Comparison of ENCODE assay signal across 26 cellular contexts in genomic region chr2:220940646-220941045, GRCh38.
DNase-seq lines count a peak whose midpoint lies in the region; ATAC-seq, FAIRE-seq and TF ChIP-seq lines count a peak whose summit lies in the region.
"Had no signal": no experiment of that assay in that cellular context is flagged by ENCODE, and none has a peak within 500 bp of the region (broad histone marks: within the 10 kb centered on the region; RNA-seq: fewer than 3 reads in every experiment).

No MANE protein-coding gene starts in this region.

- no peak overlapping the region for H3K4me2 ChIP-seq in H1 (ENCODE audit: insufficient read depth in 1 of 2, low read depth in 2 of 2, low read length in 2 of 2)
- H3K4me2 ChIP-seq: A549; BLaER1 treated with 17β-estradiol and CSF1 and Interleukin-3, amounts not matched to agents 10 nM and 100 nM had no signal

- no peak for TF ChIP-seq EP300 in H1 (IDR thresholded peaks at IDR 0.05; ENCODE audit: borderline replicate concordance in 1 of 2, low read depth in 2 of 2, low read length in 2 of 2)

- H3K27me3 Mint-ChIP-seq in activated CD4-positive, alpha-beta T cell treated with anti-CD3 and anti-CD28 coated beads, Interleukin-2, amount 10 ng/mL, durations not matched to agents 24 days and 14 days: no peaks in the 10 kb centered on the region
- H3K27me3 Mint-ChIP-seq: CD8-positive, alpha-beta memory T cell had no signal

- H4K91ac ChIP-seq in H1 (replicated peaks; ENCODE audit: insufficient read length, low read length): no peak overlapping the region

- no peak overlapping the region for H3K56ac ChIP-seq in H1 (replicated peaks; ENCODE audit: insufficient read length, low read depth, low read length)

- H3K9ac ChIP-seq in H1 (replicated peaks in 1 of 4; ENCODE audit: extremely low read depth in 1 of 4, low read depth in 3 of 4, low read length in 3 of 4): no peak overlapping the region
- H3K9ac ChIP-seq: BLaER1 treated with 17β-estradiol and CSF1 and Interleukin-3, amounts not matched to agents 10 nM and 100 nM had no signal

- POLR2A ChIA-PET in H1 (lab: Charles Lee; ENCODE audit: partially characterized antibody): interaction anchor here (0.6 to 0.9 kb wide), 2 partner anchors 8 to 197 kb away, joined by 3 read pairs; no protein-coding TSS in a partner anchor

- H3K4me1 ChIP-seq in H1 (replicated peaks in 1 of 4; ENCODE audit: control insufficient read depth in 3 of 4, insufficient read depth in 4 of 4, low read length in 3 of 4) (no peaks in the 10 kb centered on the region; a peak in 1 of 7 replicates), thyroid gland (peaks cover 0 to 11% of the 10 kb centered on the region in 2 donors)
- H3K4me1 ChIP-seq: A549; BE2C; BLaER1 treated with 17β-estradiol and CSF1 and Interleukin-3, amounts not matched to agents 10 nM and 100 nM had no signal

- no peak overlapping the region for H2BK120ac ChIP-seq in H1 (replicated peaks; ENCODE audit: low read depth, low read length)

- FAIRE-seq in H1 (lab: Jason Lieb, UNC): no peak
- FAIRE-seq: A549, D721Med, GM12891, GM18507 had no signal

- no peaks in the 10 kb centered on the region for H3K9me3 Mint-ChIP-seq in activated CD4-positive, alpha-beta T cell treated with anti-CD3 and anti-CD28 coated beads, Interleukin-2, amount 10 ng/mL, durations not matched to agents 24 days and 14 days
- H3K9me3 Mint-ChIP-seq: CD4-positive, alpha-beta T cell had no signal

- peaks cover 2% of the 10 kb centered on the region; the same call in 1 of the 2 replicates for H3K23me2 ChIP-seq in H1 (ENCODE audit: low read depth, low read length)

- TF ChIP-seq RAD21 in H1 (IDR thresholded peaks at IDR 0.05 in 1 of 2, conservative IDR thresholded peaks at IDR 0.05 in 1 of 2; ENCODE audit: low read depth in 2 of 2, low read length in 2 of 2): no peak

- no peak overlapping the region for H3K4me3 ChIP-seq in H1 (ENCODE audit: extremely low read depth in 1 of 4, insufficient read depth in 2 of 4, low read depth in 3 of 4, low read length in 4 of 4)
- no peak overlapping the region for H3K4me3 ChIP-seq in thyroid gland (replicated peaks in 1 of 3)
- H3K4me3 ChIP-seq: A549; BLaER1 treated with 17β-estradiol and CSF1 and Interleukin-3, amounts not matched to agents 10 nM and 100 nM had no signal

- H3K4me1 Mint-ChIP-seq in activated CD4-positive, alpha-beta T cell treated with anti-CD3 and anti-CD28 coated beads, Interleukin-2, amount 10 ng/mL, durations not matched to agents 24 days and 14 days: no peaks in the 10 kb centered on the region
- H3K4me1 Mint-ChIP-seq: CD14-positive monocyte; CD8-positive, alpha-beta memory T cell had no signal

- H3K27ac ChIP-seq in H1 (ENCODE audit: low read depth, low read length) (no peak overlapping the region), thyroid gland (no peak overlapping the region)
- H3K27ac ChIP-seq: A549; BLaER1 treated with 17β-estradiol and CSF1 and Interleukin-3, amounts not matched to agents 10 nM and 100 nM had no signal

- TF ChIP-seq CTCF in H1 (IDR thresholded peaks at IDR 0.05; ENCODE audit: control extremely low read depth in 1 of 3, insufficient read depth in 1 of 3, low read depth in 1 of 3, low read length in 3 of 3): no peak
- TF ChIP-seq CTCF in thyroid gland (IDR thresholded peaks at IDR 0.05): no peak

- peak overlapping the region; percentile 46; the same call in 1 of the 2 replicates for H4K8ac ChIP-seq in H1 (ENCODE audit: extremely low read depth, insufficient read depth, low read length)

- no peak overlapping the region for H2BK5ac ChIP-seq in H1 (ENCODE audit: low read depth, low read length)

- ATAC-seq in GM18519 (IDR thresholded peaks at IDR 0.05; ENCODE audit: low FRiP score, unreplicated experiment): no peak
- ATAC-seq: A549 had no signal

- H2BK15ac ChIP-seq in H1 (ENCODE audit: low read length): no peak overlapping the region

- no peak overlapping the region for H2AK5ac ChIP-seq in H1 (ENCODE audit: low read depth, low read length)

- no peak overlapping the region for H3K23ac ChIP-seq in H1 (ENCODE audit: insufficient read length)

- H3K36me3 ChIP-seq in H1 (ENCODE audit: control insufficient read depth in 2 of 4, insufficient read depth in 4 of 4, low read length in 3 of 4) (no peaks in the 10 kb centered on the region; a peak in 1 of 8 replicates), thyroid gland (no peaks in the 10 kb centered on the region)
- H3K36me3 ChIP-seq: BE2C; BLaER1 treated with 17β-estradiol and CSF1 and Interleukin-3, amounts not matched to agents 10 nM and 100 nM had no signal

- no peaks in the 10 kb centered on the region for H4K20me1 ChIP-seq in H1 (replicated peaks in 1 of 2; ENCODE audit: control insufficient read depth in 1 of 2, insufficient read depth in 2 of 2, low read length in 2 of 2)
- H4K20me1 ChIP-seq: BLaER1 treated with 17β-estradiol and CSF1 and Interleukin-3, amounts not matched to agents 10 nM and 100 nM had no signal

- DNase-seq in activated CD4-positive, alpha-beta T cell treated with anti-CD3 and anti-CD28 coated beads, Interleukin-2, amount 10 ng/mL, durations not matched to agents 24 days and 14 days: peak; percentile 40
- DNase-seq in activated CD4-positive, alpha-beta T cell treated with anti-CD3 and anti-CD28 coated beads, Interleukin-2, amount 50 U/mL, for 48 hours: no peak
- DNase-seq in NCI-H748 (lab: John Stamatoyannopoulos, UW; ENCODE audit: unreplicated experiment) (peak; percentile 85), H1 (ENCODE audit: low read depth in 1 of 2, low spot score in 2 of 2) (no peak), thyroid gland (peak; percentile 53 to 63), GM03348 (ENCODE audit: low spot score) (no peak)
- DNase-seq: 8988T; ACHN; AML-193; BE2C; CD4-positive, alpha-beta T cell; CD8-positive, alpha-beta memory T cell; DMS 273 treated with DMSO at 0.1 percent for 48 hours; DMS79; EL; GDM1; GOT3; H7; HCEC 1CT had no signal

- H3K14ac ChIP-seq in H1 (ENCODE audit: insufficient read length): no peak overlapping the region

- 93% methylated on average over 11 of the region's 11 CpGs; no CpG with 5 or more reads in 1 of the 2 experiments for WGBS in H1 (ENCODE audit: extremely low coverage in 1 of 2, insufficient coverage in 1 of 2, insufficient read length in 1 of 2, insufficient replicate concordance in 2 of 2, low coverage in 1 of 2, low lambda C conversion rate in 2 of 2, missing lambda C conversion rate in 1 of 2), 2 experiments
- 42 to 64% methylated on average over 9 to 10 of the region's 11 CpGs for WGBS in thyroid gland, 2 donors

- no peak for TF ChIP-seq POLR2A in H1 (IDR thresholded peaks at IDR 0.05; ENCODE audit: control extremely low read depth in 1 of 2, low read depth in 2 of 2, low read length in 2 of 2)
- TF ChIP-seq POLR2A in thyroid gland (IDR thresholded peaks at IDR 0.05): no peak

- no peak overlapping the region for H4K5ac ChIP-seq in H1 (ENCODE audit: insufficient read length, low read depth, low read length)

- H3K18ac ChIP-seq in H1 (ENCODE audit: extremely low read depth, low read length): no peak overlapping the region

- H3K9me3 ChIP-seq in H1 (ENCODE audit: insufficient read depth in 2 of 2, low read depth in 1 of 2, low read length in 1 of 2): peaks cover 2 to 6% of the 10 kb centered on the region in 2 experiments; a peak in 2 of 4 replicates
- H3K9me3 ChIP-seq in thyroid gland: no peaks in the 10 kb centered on the region
- H3K9me3 ChIP-seq: A549; BE2C; BLaER1 treated with 17β-estradiol and CSF1 and Interleukin-3, amounts not matched to agents 10 nM and 100 nM had no signal

- H3K4me3 Mint-ChIP-seq in activated CD4-positive, alpha-beta T cell treated with anti-CD3 and anti-CD28 coated beads, Interleukin-2, amount 10 ng/mL, durations not matched to agents 24 days and 14 days: no peak overlapping the region
- H3K4me3 Mint-ChIP-seq: CD14-positive monocyte; CD4-positive, alpha-beta T cell; CD8-positive, alpha-beta memory T cell had no signal

- H2BK20ac ChIP-seq in H1 (ENCODE audit: low read length): no peak overlapping the region

- no peaks in the 10 kb centered on the region for H3K79me1 ChIP-seq in H1 (ENCODE audit: low read depth, low read length)

- intact Hi-C loops in activated CD4-positive, alpha-beta T cell treated with anti-CD3 and anti-CD28 coated beads, Interleukin-2, amount 10 ng/mL, durations not matched to agents 24 days and 14 days (cut with micrococcal nuclease): no loop called here
- intact Hi-C loops in thyroid gland (cut with DNase I): no loop called here

- peak overlapping the region; percentile 59 for H3K4ac ChIP-seq in H1 (replicated peaks; ENCODE audit: insufficient read length, low read depth, low read length)

- no peak overlapping the region for H2BK12ac ChIP-seq in H1 (ENCODE audit: low read depth, low read length)

- H3K27me3 ChIP-seq in H1 (replicated peaks in 1 of 4; ENCODE audit: control insufficient read depth in 3 of 4, extremely low read depth in 1 of 4, insufficient read depth in 3 of 4, low read length in 3 of 4) (no peaks in the 10 kb centered on the region), thyroid gland (no peaks in the 10 kb centered on the region)
- H3K27me3 ChIP-seq: BE2C; BLaER1 treated with 17β-estradiol and CSF1 and Interleukin-3, amounts not matched to agents 10 nM and 100 nM had no signal

- H3K79me2 ChIP-seq in H1 (ENCODE audit: control insufficient read depth in 1 of 2, insufficient read depth in 2 of 2, low read length in 2 of 2): no peaks in the 10 kb centered on the region

- H2AFZ ChIP-seq in H1 (ENCODE audit: low read length): no peak overlapping the region; the same call in 1 of the 2 replicates

- H3K36me3 Mint-ChIP-seq in activated CD4-positive, alpha-beta T cell treated with anti-CD3 and anti-CD28 coated beads, Interleukin-2, amount 10 ng/mL, durations not matched to agents 24 days and 14 days (ENCODE audit: low read depth): no peaks in the 10 kb centered on the region
- H3K36me3 Mint-ChIP-seq: CD14-positive monocyte; CD8-positive, alpha-beta memory T cell had no signal

- H3K27ac Mint-ChIP-seq in activated CD4-positive, alpha-beta T cell treated with anti-CD3 and anti-CD28 coated beads, Interleukin-2, amount 10 ng/mL, durations not matched to agents 24 days and 14 days: no peak overlapping the region
- H3K27ac Mint-ChIP-seq: CD14-positive monocyte; CD4-positive, alpha-beta T cell; CD8-positive, alpha-beta memory T cell had no signal

- CTCF ChIA-PET in H1 (lab: Charles Lee; ENCODE audit: partially characterized antibody): no interaction called here

TF ChIP-seq in H1, 55 proteins besides CTCF, POLR2A, EP300 and RAD21 (continues in another document):
- no peak for TF ChIP-seq YY1 (IDR thresholded peaks at IDR 0.05; ENCODE audit: low read depth, low read length)
- TF ChIP-seq JUND (IDR thresholded peaks at IDR 0.05; ENCODE audit: low read length): no peak
- no peak for TF ChIP-seq FOSL1 (IDR thresholded peaks at IDR 0.05; ENCODE audit: insufficient read depth, low read depth, low read length)
- TF ChIP-seq BCL11A (IDR thresholded peaks at IDR 0.05; ENCODE audit: low read depth in 2 of 2, low read length in 2 of 2): no peak

Comparison
In these comparisons a context has a peak if more than half of its experiments do, and no peak if none do; other contexts are left out.
1. DNase-seq: peak in activated CD4-positive, alpha-beta T cell treated with anti-CD3 and anti-CD28 coated beads, Interleukin-2, amount 10 ng/mL, durations not matched to agents 24 days and 14 days (single experiment), NCI-H748 (single experiment) and thyroid gland (2 of 2); none in activated CD4-positive, alpha-beta T cell treated with anti-CD3 and anti-CD28 coated beads, Interleukin-2, amount 50 U/mL, for 48 hours (0 of 2), H1 (0 of 2) and GM03348 (single experiment).